In genomic region chr10:100021322-100021721, GRCh38 we compare ENCODE assay signal across 16 cellular contexts. TPM values are rescaled to one million over a fixed set of nuclear protein-coding genes. Genes with fewer than 3 reads are reported as not detected.
A peak's percentile ranks its signal among the peaks of the same experiment; 100 is the strongest.
DNase-seq lines count a peak whose midpoint lies in the region; ATAC-seq, FAIRE-seq and TF ChIP-seq lines count a peak whose summit lies in the region.
"Had no signal": no experiment of that assay in that cellular context is flagged by ENCODE, and none has a peak within 500 bp of the region (broad histone marks: within the 10 kb centered on the region; RNA-seq: fewer than 3 reads in every experiment).

No MANE protein-coding gene starts in this region.

- no peak for FAIRE-seq in K562 (lab: Jason Lieb, UNC)
- FAIRE-seq: small intestine had no signal

- H3K27ac ChIP-seq in K562 (ENCODE audit: extremely low read depth, low read depth, low read length) (no peak overlapping the region), WERI-Rb-1 (no peak overlapping the region)
- H3K27ac ChIP-seq: SJSA1 had no signal

- POLR2A ChIA-PET in K562 (lab: Yijun Ruan, JAX), result interaction anchor here (0.8 kb wide), 1 partner anchor 13 kb away, joined by 3 read pairs; no protein-coding TSS in a partner anchor

- H3K9me3 ChIP-seq in K562 (replicated peaks; ENCODE audit: control insufficient read depth, insufficient read depth, low read depth, low read length), result no peaks in the 10 kb centered on the region
- H3K9me3 ChIP-seq in WERI-Rb-1 (ENCODE audit: severe bottlenecking), result no peaks in the 10 kb centered on the region
- H3K9me3 ChIP-seq: SJSA1 had no signal

- no peaks in the 10 kb centered on the region for H3K79me2 ChIP-seq in K562 (ENCODE audit: control insufficient read depth, insufficient read depth, low read length)

- in situ Hi-C loops in K562 (cut with MboI), result no loop called here

- no peak for TF ChIP-seq CTCF in K562 (IDR thresholded peaks at IDR 0.05 in 2 of 3, conservative IDR thresholded peaks at IDR 0.05 in 1 of 3; ENCODE audit: insufficient read depth in 2 of 3, low read depth in 1 of 3, low read length in 3 of 3)
- no peak for TF ChIP-seq CTCF in WERI-Rb-1 (IDR thresholded peaks at IDR 0.05; ENCODE audit: low read depth, low read length)

- H3K4me1 ChIP-seq in K562 (replicated peaks in 1 of 2; ENCODE audit: control insufficient read depth in 2 of 2, insufficient read depth in 2 of 2, low read length in 2 of 2), result peaks cover 0 to 4% of the 10 kb centered on the region in 2 experiments; a peak in 2 of 5 replicates

- TF ChIP-seq POLR2A in K562 (conservative IDR thresholded peaks at IDR 0.05), result no peak

- H4K20me1 ChIP-seq in K562 (replicated peaks; ENCODE audit: control insufficient read depth, insufficient read depth, low read length), result no peaks in the 10 kb centered on the region

- BruUV-seq in K562 (replicated peaks; lab: Mats Ljungman, UMichigan), result no TSS peak

- ATAC-seq in GM19438 (IDR thresholded peaks at IDR 0.05; ENCODE audit: low read depth, unreplicated experiment) (peak; percentile 6), K562 (no peak)

- H3K36me3 ChIP-seq in K562 (ENCODE audit: control insufficient read depth, insufficient read depth, low read length), result no peaks in the 10 kb centered on the region
- no peaks in the 10 kb centered on the region for H3K36me3 ChIP-seq in WERI-Rb-1
- H3K36me3 ChIP-seq: SJSA1 had no signal

- WGBS in K562 (ENCODE audit: insufficient coverage, low coverage, missing lambda C conversion rate), result 0% methylated on average over 1 of the region's 1 CpG

- H3K9ac ChIP-seq in K562 (ENCODE audit: insufficient read depth in 1 of 2, low read depth in 2 of 2, low read length in 2 of 2), result no peak overlapping the region

- peak; percentile 71 for DNase-seq in DMS53 treated with DMSO at 0.1 percent for 48 hours (lab: John Stamatoyannopoulos, UW; ENCODE audit: unreplicated experiment)
- DNase-seq in NCI-H526 treated with DMSO at 0.1 percent for 48 hours (lab: John Stamatoyannopoulos, UW), result peak; percentile 43
- no peak for DNase-seq in K562 (ENCODE audit: extremely low read depth in 1 of 4, low spot score in 3 of 4)
- no peak for DNase-seq in stimulated activated CD4-positive, alpha-beta T cell treated with anti-CD3 and anti-CD28 coated beads, Interleukin-4, amount 100 ng/mL, for 4 hours
- DNase-seq in NCI-H2081 (lab: John Stamatoyannopoulos, UW), result no peak
- DNase-seq in WERI-Rb-1, result no peak
- DNase-seq: activated CD4-positive, alpha-beta T cell treated with anti-CD3 and anti-CD28 coated beads, Interleukin-2, amount 50 U/mL, for 1 hour; activated T-cell treated with anti-CD3 and anti-CD28 coated beads for 4 hours; islet precursor cell; MV-4-11; NCI-H226; OCI-M1; small intestine had no signal

- H3K27me3 ChIP-seq in K562 (ENCODE audit: control insufficient read depth in 2 of 2, insufficient read depth in 2 of 2, low read length in 2 of 2) (peaks cover 2 to 20% of the 10 kb centered on the region in 2 experiments; a peak in 3 of 5 replicates), WERI-Rb-1 (ENCODE audit: insufficient read depth, low read depth, severe bottlenecking) (no peaks in the 10 kb centered on the region)
- H3K27me3 ChIP-seq: SJSA1 had no signal

- intact Hi-C loops in K562 (cut with micrococcal nuclease), result no loop called here

- TF ChIP-seq EP300 in K562 (IDR thresholded peaks at IDR 0.05; ENCODE audit: low read length), result no peak

- no peaks in the 10 kb centered on the region for H3K9me1 ChIP-seq in K562 (ENCODE audit: control insufficient read depth, insufficient read depth, low read length)

- H3K4me3 ChIP-seq in K562, result no peak overlapping the region
- no peak overlapping the region for H3K4me3 ChIP-seq in WERI-Rb-1 (ENCODE audit: low read depth, low read length)
- H3K4me3 ChIP-seq: lung, SJSA1 had no signal

- CTCF ChIA-PET in K562 (lab: Yijun Ruan, JAX; ENCODE audit: low intra/inter-chr PET ratio), result no interaction called here

- TF ChIP-seq RAD21 in K562 (CRISPR knock-in tag; conservative IDR thresholded peaks at IDR 0.05 in 1 of 2, IDR thresholded peaks at IDR 0.05 in 1 of 2), result no peak

- H2AFZ ChIP-seq in K562 (ENCODE audit: low read depth, low read length), result no peak overlapping the region

- H3K4me2 ChIP-seq in K562 (ENCODE audit: insufficient read depth, low read length), result no peak overlapping the region

TF ChIP-seq in K562, 482 proteins besides CTCF, POLR2A, EP300 and RAD21 (continues in another document):
- TF ChIP-seq PKNOX1 (IDR thresholded peaks at IDR 0.05) (peak; percentile 68), NR1H2 (CRISPR knock-in tag; IDR thresholded peaks at IDR 0.05) (no peak), ZNF695 (CRISPR knock-in tag; IDR thresholded peaks at IDR 0.05) (no peak), MLLT1 (IDR thresholded peaks at IDR 0.05) (no peak), FOXP4 (CRISPR knock-in tag; IDR thresholded peaks at IDR 0.05; ENCODE audit: borderline replicate concordance) (no peak), SRF (CRISPR knock-in tag; IDR thresholded peaks at IDR 0.05) (peak in 1 of 2 experiments; percentile 59; a peak in 1 of 4 replicates), ZFP91 (CRISPR knock-in tag; IDR thresholded peaks at IDR 0.05) (no peak)

RNA-seq across cellular contexts. Expression of gene DNMBP, which starts 11.6 kb away (rescaled TPM):
- 9.9 and 13.0 TPM in 2 replicates for total RNA-seq in K562 (2011; cell fraction: chromatin; rRNA removed; ENCODE audit: low replicate concordance)
- total RNA-seq in K562 (2011; cell fraction: nucleolus; rRNA removed), result 4.3 and 4.8 TPM in 2 replicates
- 5.6 and 6.0 TPM in 2 replicates for total RNA-seq in K562 (2011; cell fraction: nucleoplasm; rRNA removed)
- total RNA-seq in K562 (2014; rRNA removed), result 1.8 and 1.9 TPM in 2 replicates
- 2.1 and 2.2 TPM in 2 replicates for total RNA-seq in K562 (2014; rRNA removed; fragmentation: Illumina TruSeq; extraction: Trizol)
- total RNA-seq in K562 (2015; rRNA removed; fragmentation: Illumina TruSeq; extraction: Trizol), result 2.8 and 3.2 TPM in 2 replicates
- total RNA-seq in K562 (2021), result 3.2 and 3.5 TPM in 2 replicates
- 2.1 and 3.2 TPM in 2 replicates for polyA plus RNA-seq in K562 (2011; rRNA removed)
- 1.8 and 3.2 TPM in 2 replicates for polyA plus RNA-seq in K562 (2011; cell fraction: cytosol; rRNA removed)
- polyA plus RNA-seq in K562 (2011; cell fraction: nucleus; rRNA removed), result 3.3 and 3.7 TPM in 2 replicates
- polyA plus RNA-seq in K562 (2012), result 2.6 and 3.5 TPM in 2 replicates
- 3.1 and 3.7 TPM in 2 replicates for polyA plus RNA-seq in K562 (2014; fragmentation: Illumina TruSeq; extraction: Trizol)
- polyA plus RNA-seq in K562 (2014; fragmentation: Nextera tagmentation; extraction: Ambion mirVana), result 1 to 10 TPM in 1 of 2 experiments, under 1 TPM in 1; 0.83 to 1.1 TPM
- 1.8 and 2.3 TPM in 2 replicates for polyA plus RNA-seq in K562 (2014; rRNA removed)
- polyA minus RNA-seq in K562 (2011; rRNA and poly(A)+ RNA removed), result 3.6 and 5.0 TPM in 2 replicates
- polyA minus RNA-seq in K562 (2011; cell fraction: cytosol; rRNA and poly(A)+ RNA removed), result 2.9 and 3.6 TPM in 2 replicates
- 2.8 and 5.0 TPM in 2 replicates for polyA minus RNA-seq in K562 (2011; cell fraction: nucleus; rRNA and poly(A)+ RNA removed)

Comparison
In these comparisons a context has a peak if more than half of its experiments do, and no peak if none do; other contexts are left out.
1. DNase-seq: peak in DMS53 treated with DMSO at 0.1 percent for 48 hours (single experiment) and NCI-H526 treated with DMSO at 0.1 percent for 48 hours (single experiment); none in K562 (0 of 4), stimulated activated CD4-positive, alpha-beta T cell treated with anti-CD3 and anti-CD28 coated beads, Interleukin-4, amount 100 ng/mL, for 4 hours (0 of 2), NCI-H2081 (0 of 2) and WERI-Rb-1 (single experiment).